Comparison of ENCODE assay signal across 31 cellular contexts in the genomic region with DNA sequence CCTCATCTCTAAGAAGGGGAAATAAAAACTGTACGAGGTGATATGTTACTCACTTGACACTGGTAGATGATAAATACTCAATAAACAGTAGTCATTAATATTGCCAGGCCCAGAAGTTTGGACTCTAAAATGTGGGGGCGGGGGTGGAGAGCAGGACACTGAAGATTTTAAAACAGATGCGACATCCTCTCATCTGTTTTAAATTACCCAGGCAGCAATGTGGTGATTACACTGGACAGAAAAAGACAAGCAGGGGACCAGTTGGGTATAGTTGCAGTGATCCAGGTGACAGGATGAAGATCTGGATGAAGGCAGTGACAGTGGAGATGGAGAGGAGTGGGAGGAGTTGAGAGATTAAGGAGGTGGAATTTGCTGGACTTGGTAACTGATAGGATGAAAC. TPM values are rescaled to one million over a fixed set of nuclear protein-coding genes. Genes with fewer than 3 reads are reported as not detected.
DNase-seq lines count a peak whose midpoint lies in the region; ATAC-seq, FAIRE-seq and TF ChIP-seq lines count a peak whose summit lies in the region.
"Had no signal": no experiment of that assay in that cellular context is flagged by ENCODE, and none has a peak within 500 bp of the region (broad histone marks: within the 10 kb centered on the region; RNA-seq: fewer than 3 reads in every experiment).

No MANE protein-coding gene starts in this region.

- peak overlapping the region; percentile 98 for H3K4me3 Mint-ChIP-seq in CD4-positive, alpha-beta T cell
- H3K4me3 Mint-ChIP-seq in nephron: peak overlapping the region in 2 of 3 experiments; percentile 92 to 96
- H3K4me3 Mint-ChIP-seq: endodermal cell; T-helper 1 cell treated with Interleukin-12 subunit alpha and Interleukin-12 subunit beta and Interleukin-4 antibody, amounts not matched to agents 30 μg/mL and 1 μg/mL, for 36 hours had no signal

- ATAC-seq in CD4-positive, alpha-beta T cell (ENCODE audit: poor library complexity): no peak
- ATAC-seq: GM12878; left lobe of liver; stimulated activated naive CD8-positive, alpha-beta T cell treated with anti-CD3 and anti-CD28 coated beads, Interleukin-15, amount 100 ng/mL, for 72 hours had no signal

- no peak for TF ChIP-seq CTCF in CD4-positive, alpha-beta T cell (IDR thresholded peaks at IDR 0.05)
- no peak for TF ChIP-seq CTCF in colonic mucosa (IDR thresholded peaks at IDR 0.05)
- TF ChIP-seq CTCF in nephron (IDR thresholded peaks at IDR 0.05; ENCODE audit: unreplicated experiment in 3 of 3): no peak

- no peak overlapping the region for H2AFZ ChIP-seq in trophoblast cell (ENCODE audit: insufficient read depth, low read length, poor library complexity)
- H2AFZ ChIP-seq: hepatocyte had no signal

- no peak for TF ChIP-seq POLR2A in GM12891 (IDR thresholded peaks at IDR 0.05; ENCODE audit: low read depth, low read length)

- H3K36me3 Mint-ChIP-seq in CD4-positive, alpha-beta T cell (ENCODE audit: low read depth): peaks cover 70% of the 10 kb centered on the region
- H3K36me3 Mint-ChIP-seq in nephron (ENCODE audit: low read depth): peaks cover 17% of the 10 kb centered on the region

- WGBS in trophoblast cell (ENCODE audit: extremely low coverage, insufficient coverage, insufficient read length): no CpG with 5 or more reads among the region's 3 CpGs

- no peak overlapping the region for H2AK5ac ChIP-seq in trophoblast cell (ENCODE audit: low read length)

- FAIRE-seq in GM12891 (lab: Jason Lieb, UNC): no peak
- FAIRE-seq: frontal cortex, GM12878 had no signal

- peak overlapping the region; percentile 98 for H3K27ac Mint-ChIP-seq in CD4-positive, alpha-beta T cell
- H3K27ac Mint-ChIP-seq in nephron: no peak overlapping the region
- H3K27ac Mint-ChIP-seq: endodermal cell; nephron progenitor cell; T-helper 1 cell treated with Interleukin-12 subunit alpha and Interleukin-12 subunit beta and Interleukin-4 antibody, amounts not matched to agents 30 μg/mL and 1 μg/mL, for 36 hours had no signal

- H2BK12ac ChIP-seq in trophoblast cell (ENCODE audit: low read length): no peak overlapping the region

- H3K9ac ChIP-seq in colonic mucosa (ENCODE audit: low read depth in 2 of 2, low read length in 2 of 2) (no peak overlapping the region), trophoblast cell (ENCODE audit: low read length) (no peak overlapping the region)

- H4K8ac ChIP-seq in trophoblast cell (ENCODE audit: low read depth, low read length): no peak overlapping the region

- no peak overlapping the region for H3K27ac ChIP-seq in CD4-positive, alpha-beta T cell (ENCODE audit: low read depth, low read length)
- H3K27ac ChIP-seq in colonic mucosa: peak overlapping the region; percentile 33
- no peak overlapping the region for H3K27ac ChIP-seq in trophoblast cell (ENCODE audit: low read depth, low read length)
- H3K27ac ChIP-seq: hepatocyte, SJSA1, tibial artery had no signal

- DNase-seq in NOMO-1 treated with DMSO at 0.1 percent for 48 hours (lab: John Stamatoyannopoulos, UW; ENCODE audit: unreplicated experiment) (peak; percentile 11), NOMO-1 treated with dmso at 0.1 percent for 144 hours (lab: John Stamatoyannopoulos, UW; ENCODE audit: unreplicated experiment) (no peak), colonic mucosa (no peak), GM12891 (ENCODE audit: insufficient read length, low spot score) (no peak), NCI-H1436 treated with DMSO at 0.1 percent for 48 hours (lab: John Stamatoyannopoulos, UW) (no peak), trophoblast cell (no peak)
- DNase-seq in CD4-positive, alpha-beta T cell: no peak
- DNase-seq: 8988T; activated CD4-positive, alpha-beta T cell treated with anti-CD3 and anti-CD28 coated beads, Interleukin-2, amount 50 U/mL, for 1 hour; activated effector memory CD4-positive, alpha-beta T cell treated with Interleukin-2 at 50 U/mL for 16 hours; COR-L47; DND-41; endodermal cell; KG1; NCI-H187; NCI-H2171 treated with DMSO at 0.1 percent for 48 hours; NCI-H524; nephron progenitor cell; posterior cingulate gyrus; right lobe of liver; stimulated activated CD4-positive, alpha-beta T cell treated with anti-CD3 and anti-CD28 coated beads, Interleukin-15, amount 100 ng/mL, for 24 hours; stimulated activated naive CD8-positive, alpha-beta T cell treated with anti-CD3 and anti-CD28 coated beads, Interleukin-15, amount 100 ng/mL, for 72 hours; tibial artery had no signal

- intact Hi-C loops in CD4-positive, alpha-beta T cell (cut with DNase I, micrococcal nuclease): loop anchor here in 1 of 2 experiments (5.0 to 10.0 kb wide), 6 partner anchors 443 to 1390 kb away; a partner anchor contains a TSS
- intact Hi-C loops in colonic mucosa (cut with DNase I): no loop called here

- peaks cover 4% of the 10 kb centered on the region for H3K79me2 ChIP-seq in trophoblast cell (ENCODE audit: control insufficient read depth, insufficient read depth, low read length, poor library complexity)

- H3K9me3 Mint-ChIP-seq in CD4-positive, alpha-beta T cell: no peaks in the 10 kb centered on the region
- H3K9me3 Mint-ChIP-seq in nephron: no peaks in the 10 kb centered on the region
- H3K9me3 Mint-ChIP-seq: stimulated activated naive CD8-positive, alpha-beta T cell treated with anti-CD3 and anti-CD28 coated beads, Interleukin-15, amount 100 ng/mL, for 72 hours had no signal

- H3K36me3 ChIP-seq in colonic mucosa: no peaks in the 10 kb centered on the region
- H3K36me3 ChIP-seq in trophoblast cell (ENCODE audit: control insufficient read depth in 1 of 2, insufficient read depth in 2 of 2, low read length in 2 of 2): no peaks in the 10 kb centered on the region
- H3K36me3 ChIP-seq: right lobe of liver had no signal

- no peak overlapping the region for H3K18ac ChIP-seq in trophoblast cell (ENCODE audit: low read length)

- no peak overlapping the region for H3K4me2 ChIP-seq in trophoblast cell (ENCODE audit: low read length)
- H3K4me2 ChIP-seq: hepatocyte had no signal

- no peak overlapping the region for H3K14ac ChIP-seq in trophoblast cell (ENCODE audit: low read length)

- peaks cover 6% of the 10 kb centered on the region for H3K79me1 ChIP-seq in trophoblast cell (ENCODE audit: low read length)

- no peaks in the 10 kb centered on the region for H3K9me3 ChIP-seq in CD4-positive, alpha-beta T cell (ENCODE audit: control insufficient read depth, low read length)
- H3K9me3 ChIP-seq in colonic mucosa (no peaks in the 10 kb centered on the region), trophoblast cell (ENCODE audit: insufficient read depth, low read depth, low read length) (peaks cover 2% of the 10 kb centered on the region)
- H3K9me3 ChIP-seq: esophagus muscularis mucosa, right lobe of liver, SJSA1, tibial artery had no signal

- H3K4me1 Mint-ChIP-seq in CD4-positive, alpha-beta T cell (ENCODE audit: low read depth): peaks cover 57% of the 10 kb centered on the region
- peaks cover 18% of the 10 kb centered on the region for H3K4me1 Mint-ChIP-seq in nephron

- H3K27me3 ChIP-seq in CD4-positive, alpha-beta T cell (ENCODE audit: control insufficient read depth, insufficient read depth, low read length): no peaks in the 10 kb centered on the region
- no peaks in the 10 kb centered on the region for H3K27me3 ChIP-seq in colonic mucosa
- H3K27me3 ChIP-seq in trophoblast cell (ENCODE audit: insufficient read depth, low read length): no peaks in the 10 kb centered on the region
- H3K27me3 ChIP-seq: esophagus muscularis mucosa, hepatocyte, right lobe of liver, SJSA1, tibial artery had no signal

- H3K4me1 ChIP-seq in colonic mucosa: peaks cover 5% of the 10 kb centered on the region
- H3K4me1 ChIP-seq in trophoblast cell (ENCODE audit: control insufficient read depth in 1 of 2, insufficient read depth in 2 of 2, low read length in 2 of 2): peaks cover 3 to 8% of the 10 kb centered on the region in 2 experiments

- H3K4me3 ChIP-seq in colonic mucosa (no peak overlapping the region), trophoblast cell (ENCODE audit: low read depth, low read length) (no peak overlapping the region)
- H3K4me3 ChIP-seq: esophagus muscularis mucosa, hepatocyte, right lobe of liver, SJSA1, tibial artery had no signal

- no peak overlapping the region for H3K4ac ChIP-seq in trophoblast cell (ENCODE audit: low read depth, low read length)

- no peaks in the 10 kb centered on the region for H3K27me3 Mint-ChIP-seq in CD4-positive, alpha-beta T cell
- H3K27me3 Mint-ChIP-seq in nephron (ENCODE audit: low read depth): no peaks in the 10 kb centered on the region
- H3K27me3 Mint-ChIP-seq: stimulated activated naive CD8-positive, alpha-beta T cell treated with anti-CD3 and anti-CD28 coated beads, Interleukin-15, amount 100 ng/mL, for 72 hours had no signal

- CTCF ChIA-PET in CD4-positive, alpha-beta T cell (lab: Charles Lee): no interaction called here

- H2BK5ac ChIP-seq in trophoblast cell (ENCODE audit: low read depth, low read length, poor library complexity): no peak overlapping the region

- no peak overlapping the region for H3K23ac ChIP-seq in trophoblast cell (ENCODE audit: low read length)

- H4K12ac ChIP-seq in trophoblast cell (ENCODE audit: low read depth, low read length): no peak overlapping the region

- H2BK120ac ChIP-seq in trophoblast cell (ENCODE audit: insufficient read depth, low read length, poor library complexity): no peak overlapping the region

- H4K91ac ChIP-seq in trophoblast cell (ENCODE audit: low read depth, low read length): no peak overlapping the region

- POLR2A ChIA-PET in CD4-positive, alpha-beta T cell (lab: Charles Lee): interaction anchor here (3.0 to 3.4 kb wide), 2 partner anchors 17 to 572 kb away, joined by 22 to 44 read pairs; a partner anchor contains a TSS

TF ChIP-seq in GM12891, 5 proteins besides CTCF, POLR2A, EP300 and RAD21:
- TF ChIP-seq POLR2AphosphoS5 (IDR thresholded peaks at IDR 0.05; ENCODE audit: low read depth, low read length) (no peak), POU2F2 (IDR thresholded peaks at IDR 0.05; ENCODE audit: low read depth, low read length) (no peak), TAF1 (IDR thresholded peaks at IDR 0.05; ENCODE audit: low read depth, low read length) (no peak), PAX5 (IDR thresholded peaks at IDR 0.05; ENCODE audit: insufficient read depth, low read length, severe bottlenecking) (no peak), SPI1 (IDR thresholded peaks at IDR 0.05; ENCODE audit: low read depth, low read length) (no peak)

RNA-seq across cellular contexts. Expression of a gene that starts 2.5 kb away (rescaled TPM):
- total RNA-seq in CD4-positive, alpha-beta T cell: 10 to 100 TPM; 21.4 to 25.7 TPM
- 10 to 100 TPM; 31.9 to 32.0 TPM for total RNA-seq in colonic mucosa
- 15.2 TPM for polyA plus RNA-seq in GM12891 (2012; ENCODE audit: low read depth, missing spikeins)
- polyA plus RNA-seq in trophoblast cell (2013): 23.3 and 24.0 TPM in 2 replicates
